8 cellular contexts compared by ENCODE assay signal in the genomic region with DNA sequence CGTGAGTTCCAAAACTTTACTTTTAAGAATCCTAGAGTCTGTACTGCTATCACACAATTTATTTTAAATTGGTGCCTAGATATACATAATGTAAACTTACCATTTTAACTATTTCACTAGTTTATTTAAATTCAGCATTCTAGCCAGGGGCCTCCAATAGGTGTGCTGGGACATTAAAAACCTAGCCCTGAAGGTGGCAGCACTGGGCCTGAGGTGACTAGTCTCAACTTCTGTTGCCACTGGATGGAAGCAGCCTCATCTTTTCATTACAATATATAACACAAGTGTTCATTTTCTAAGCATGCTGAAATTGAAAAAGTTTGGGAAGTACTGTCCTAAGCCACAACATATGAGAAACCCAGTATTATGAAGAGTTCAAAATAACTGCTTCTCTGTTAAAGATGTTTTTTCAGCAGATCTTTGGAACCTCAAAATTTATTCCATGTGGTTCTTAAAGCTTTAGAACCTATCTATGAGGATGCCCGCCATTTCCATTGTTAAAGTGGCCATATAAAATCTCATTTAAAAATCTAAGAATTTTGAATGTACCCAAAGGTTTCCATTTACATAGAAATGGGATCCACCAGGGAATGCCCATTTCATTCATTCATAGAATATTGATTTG. TPM values are rescaled to one million over a fixed set of nuclear protein-coding genes. Genes with fewer than 3 reads are reported as not detected.
DNase-seq lines count a peak whose midpoint lies in the region; ATAC-seq and TF ChIP-seq lines count a peak whose summit lies in the region.

No MANE protein-coding gene starts in this region.

- H3K36me3 ChIP-seq in KMS-11 (ENCODE audit: insufficient read depth) = no peaks in the 10 kb centered on the region
- no peaks in the 10 kb centered on the region for H3K36me3 ChIP-seq in trophoblast cell (ENCODE audit: control insufficient read depth in 1 of 2, insufficient read depth in 2 of 2, low read length in 2 of 2)
- H3K36me3 ChIP-seq in upper lobe of right lung = no peaks in the 10 kb centered on the region

- H2AK5ac ChIP-seq in trophoblast cell (ENCODE audit: low read length) = no peak overlapping the region

- no peak overlapping the region for H3K14ac ChIP-seq in trophoblast cell (ENCODE audit: low read length)

- no peak overlapping the region for H2BK12ac ChIP-seq in trophoblast cell (ENCODE audit: low read length)

- H3K9ac ChIP-seq in KMS-11 = peak overlapping the region; percentile 47
- no peak overlapping the region for H3K9ac ChIP-seq in trophoblast cell (ENCODE audit: low read length)

- no peaks in the 10 kb centered on the region for H3K9me3 ChIP-seq in CD4-positive, alpha-beta T cell (ENCODE audit: control insufficient read depth, low read length)
- H3K9me3 ChIP-seq in trophoblast cell (ENCODE audit: insufficient read depth, low read depth, low read length) (no peaks in the 10 kb centered on the region), upper lobe of right lung (no peaks in the 10 kb centered on the region)

- H4K12ac ChIP-seq in trophoblast cell (ENCODE audit: low read depth, low read length) = no peak overlapping the region

- H3K4me1 Mint-ChIP-seq in CD4-positive, alpha-beta T cell (ENCODE audit: low read depth) = peaks cover 13% of the 10 kb centered on the region

- H3K4me2 ChIP-seq in KMS-11 = peak overlapping the region; percentile 89
- no peak overlapping the region for H3K4me2 ChIP-seq in trophoblast cell (ENCODE audit: low read length)

- peaks cover 7% of the 10 kb centered on the region for H3K79me1 ChIP-seq in trophoblast cell (ENCODE audit: low read length)

- H3K27ac ChIP-seq in CD4-positive, alpha-beta T cell (ENCODE audit: low read depth, low read length) = no peak overlapping the region
- H3K27ac ChIP-seq in KMS-11 (peak overlapping the region; percentile 90), trophoblast cell (ENCODE audit: low read depth, low read length) (no peak overlapping the region), upper lobe of right lung (no peak overlapping the region)

- H2BK120ac ChIP-seq in trophoblast cell (ENCODE audit: insufficient read depth, low read length, poor library complexity) = no peak overlapping the region

- H3K79me2 ChIP-seq in KMS-11 (ENCODE audit: insufficient read depth, low read depth) (peaks cover 23% of the 10 kb centered on the region; the same call in 1 of the 2 replicates), trophoblast cell (ENCODE audit: control insufficient read depth, insufficient read depth, low read length, poor library complexity) (peaks cover 4% of the 10 kb centered on the region)

- peak; percentile 62 for ATAC-seq in CD4-positive, alpha-beta T cell (ENCODE audit: poor library complexity)
- ATAC-seq in GM19455 (IDR thresholded peaks at IDR 0.05; ENCODE audit: unreplicated experiment) = peak; percentile 34
- ATAC-seq in upper lobe of right lung = peak; percentile 65

- H2BK5ac ChIP-seq in trophoblast cell (ENCODE audit: low read depth, low read length, poor library complexity) = no peak overlapping the region

- no peak overlapping the region for H4K8ac ChIP-seq in trophoblast cell (ENCODE audit: low read depth, low read length)

- H3K4me3 ChIP-seq in KMS-11 (IDR thresholded peaks at IDR 0.05; ENCODE audit: insufficient read depth, low read depth, low read length) (no peak overlapping the region), trophoblast cell (ENCODE audit: low read depth, low read length) (no peak overlapping the region), upper lobe of right lung (no peak overlapping the region)

- no peak overlapping the region for H3K18ac ChIP-seq in trophoblast cell (ENCODE audit: low read length)

- POLR2A ChIA-PET in CD4-positive, alpha-beta T cell (lab: Charles Lee) = no interaction called here

- H4K91ac ChIP-seq in trophoblast cell (ENCODE audit: low read depth, low read length) = no peak overlapping the region

- peak overlapping the region; percentile 47 for H2AFZ ChIP-seq in KMS-11 (ENCODE audit: low read depth)
- no peak overlapping the region for H2AFZ ChIP-seq in trophoblast cell (ENCODE audit: insufficient read depth, low read length, poor library complexity)

- no peak overlapping the region for H3K27ac Mint-ChIP-seq in CD4-positive, alpha-beta T cell

- TF ChIP-seq CTCF in CD4-positive, alpha-beta T cell (IDR thresholded peaks at IDR 0.05) = peak; percentile 82
- TF ChIP-seq CTCF in KMS-11 (conservative IDR thresholded peaks at IDR 0.05; ENCODE audit: low read depth, low read length) (peak; percentile 97), upper lobe of right lung (IDR thresholded peaks at IDR 0.05) (peak; percentile 75)

- no peaks in the 10 kb centered on the region for H3K9me3 Mint-ChIP-seq in CD4-positive, alpha-beta T cell

- H3K23ac ChIP-seq in trophoblast cell (ENCODE audit: low read length) = no peak overlapping the region

- intact Hi-C loops in CD4-positive, alpha-beta T cell (cut with DNase I, micrococcal nuclease) = loop anchor here (1.0 to 10.0 kb wide), 10 partner anchors 53 to 522 kb away; a partner anchor contains a TSS
- intact Hi-C loops in upper lobe of right lung (cut with DNase I) = no loop called here

- peak; percentile 62 to 78 (median 72) for DNase-seq in CD4-positive, alpha-beta T cell
- DNase-seq in SHP77 (lab: John Stamatoyannopoulos, UW) (peak; percentile 57 to 74), foreskin melanocyte (peak; percentile 32), trophoblast cell (peak; percentile 74 to 89), upper lobe of right lung (peak; percentile 70)
- peak; percentile 59 for DNase-seq in activated T-helper 9 cell treated with anti-CD3 and anti-CD28 coated beads, Interleukin-2, amount 50 U/mL, for 16 hours (ENCODE audit: low read depth)

- no peaks in the 10 kb centered on the region for H4K20me1 ChIP-seq in KMS-11 (ENCODE audit: insufficient read depth)

- no peak overlapping the region for H3K4ac ChIP-seq in trophoblast cell (ENCODE audit: low read depth, low read length)

- peak overlapping the region; percentile 72 for H3K4me3 Mint-ChIP-seq in CD4-positive, alpha-beta T cell

- H3K27me3 ChIP-seq in CD4-positive, alpha-beta T cell (ENCODE audit: control insufficient read depth, insufficient read depth, low read length) = no peaks in the 10 kb centered on the region
- no peaks in the 10 kb centered on the region for H3K27me3 ChIP-seq in KMS-11 (ENCODE audit: insufficient read depth, low read depth)
- H3K27me3 ChIP-seq in trophoblast cell (ENCODE audit: insufficient read depth, low read length) = no peaks in the 10 kb centered on the region
- no peaks in the 10 kb centered on the region for H3K27me3 ChIP-seq in upper lobe of right lung

- H3K36me3 Mint-ChIP-seq in CD4-positive, alpha-beta T cell (ENCODE audit: low read depth) = no peaks in the 10 kb centered on the region

- H3K27me3 Mint-ChIP-seq in CD4-positive, alpha-beta T cell = no peaks in the 10 kb centered on the region

- no CpG with 5 or more reads among the region's 2 CpGs for WGBS in trophoblast cell (ENCODE audit: extremely low coverage, insufficient coverage, insufficient read length)

- H3K4me1 ChIP-seq in KMS-11 (ENCODE audit: low read depth, poor library complexity, severe bottlenecking) = peaks cover 68% of the 10 kb centered on the region
- H3K4me1 ChIP-seq in trophoblast cell (ENCODE audit: control insufficient read depth in 1 of 2, insufficient read depth in 2 of 2, low read length in 2 of 2) = peaks cover 0 to 2% of the 10 kb centered on the region in 2 experiments
- no peaks in the 10 kb centered on the region for H3K4me1 ChIP-seq in upper lobe of right lung

- CTCF ChIA-PET in CD4-positive, alpha-beta T cell (lab: Charles Lee) = interaction anchor here (0.8 to 2.5 kb wide), 7 partner anchors 13 to 201 kb away, joined by 3 to 15 read pairs (median 4); no protein-coding TSS in a partner anchor

RNA-seq across cellular contexts. Expression of a gene that starts 2.9 kb away (rescaled TPM):
- total RNA-seq in CD4-positive, alpha-beta T cell = 1 to 10 TPM; 1.2 to 2.5 TPM
- polyA plus RNA-seq in trophoblast cell (2013) = 26.8 and 28.9 TPM in 2 replicates
- 30.4 TPM for total RNA-seq in upper lobe of right lung
